14 cellular contexts compared by ENCODE assay signal in genomic region chr19:12689012-12689411, GRCh38. TPM values are rescaled to one million over a fixed set of nuclear protein-coding genes. Genes with fewer than 3 reads are reported as not detected.
DNase-seq lines count a peak whose midpoint lies in the region; ATAC-seq and TF ChIP-seq lines count a peak whose summit lies in the region.
"Had no signal": no experiment of that assay in that cellular context is flagged by ENCODE, and none has a peak within 500 bp of the region (broad histone marks: within the 10 kb centered on the region; RNA-seq: fewer than 3 reads in every experiment).

No MANE protein-coding gene starts in this region.

- H3K9me3 Mint-ChIP-seq in chondrocyte (ENCODE audit: low read depth): no peaks in the 10 kb centered on the region
- H3K9me3 Mint-ChIP-seq: CD4-positive, alpha-beta memory T cell had no signal

- H3K9me3 ChIP-seq in BLaER1 treated with 17β-estradiol and CSF1 and Interleukin-3, amounts not matched to agents 10 nM and 100 nM (replicated peaks in 1 of 11): no peaks in the 10 kb centered on the region
- no peaks in the 10 kb centered on the region for H3K9me3 ChIP-seq in spleen

- peak overlapping the region in 7 of 10 experiments; percentile 51 to 67 (median 54); a peak in 13 of 20 replicates for H3K4me3 ChIP-seq in BLaER1 treated with 17β-estradiol and CSF1 and Interleukin-3, amounts not matched to agents 10 nM and 100 nM
- H3K4me3 ChIP-seq in spleen: no peak overlapping the region
- H3K4me3 ChIP-seq: K562 had no signal

- POLR2A ChIA-PET in GM10248 (lab: Yijun Ruan, JAX): no interaction called here

- H3K36me3 ChIP-seq in BLaER1 treated with 17β-estradiol and CSF1 and Interleukin-3, amounts not matched to agents 10 nM and 100 nM: peaks cover 0 to 23% (median 6%) of the 10 kb centered on the region in 11 experiments; a peak in 11 of 22 replicates
- H3K36me3 ChIP-seq in spleen: peaks cover 0 to 6% (median 0%) of the 10 kb centered on the region in 6 donors

- intact Hi-C loops in spleen (cut with DNase I; ENCODE audit: low total_unique reads): no loop called here

- H3K4me1 ChIP-seq in BLaER1 treated with 17β-estradiol and CSF1 and Interleukin-3, amounts not matched to agents 10 nM and 100 nM: peaks cover 25 to 61% (median 49%) of the 10 kb centered on the region in 10 experiments
- H3K4me1 ChIP-seq in spleen: no peaks in the 10 kb centered on the region

- H4K20me1 ChIP-seq in BLaER1 treated with 17β-estradiol and CSF1 and Interleukin-3, amounts not matched to agents 10 nM and 100 nM: peaks cover 0 to 15% (median 0%) of the 10 kb centered on the region in 11 experiments; a peak in 1 of 22 replicates

- H3K9ac ChIP-seq in BLaER1 treated with 17β-estradiol and CSF1 and Interleukin-3, amounts not matched to agents 10 nM and 100 nM: peak overlapping the region in 9 of 11 experiments; percentile 42 to 79 (median 76); a peak in 18 of 22 replicates

- WGBS in spleen, 5 donors: 66 to 93% (median 82%) methylated on average over 11 to 12 of the region's 12 CpGs

- ATAC-seq in GM19351 (IDR thresholded peaks at IDR 0.05; ENCODE audit: unreplicated experiment): no peak
- ATAC-seq: K562 had no signal

- TF ChIP-seq POLR2A in spleen (IDR thresholded peaks at IDR 0.05): no peak

- no peaks in the 10 kb centered on the region for H3K4me1 Mint-ChIP-seq in chondrocyte (ENCODE audit: low read depth)

- CTCF ChIA-PET in GM10248 (lab: Yijun Ruan, JAX): interaction anchor here (0.9 kb wide), 1 partner anchor 12 kb away, joined by 6 read pairs; no protein-coding TSS in a partner anchor

- peak overlapping the region; percentile 62 to 99 (median 94) for H3K4me2 ChIP-seq in BLaER1 treated with 17β-estradiol and CSF1 and Interleukin-3, amounts not matched to agents 10 nM and 100 nM

- no peaks in the 10 kb centered on the region for H3K27me3 Mint-ChIP-seq in chondrocyte (ENCODE audit: low read depth)
- H3K27me3 Mint-ChIP-seq: CD4-positive, alpha-beta memory T cell had no signal

- no peak overlapping the region for H3K4me3 Mint-ChIP-seq in chondrocyte (ENCODE audit: unreplicated experiment)
- H3K4me3 Mint-ChIP-seq: CD4-positive, alpha-beta memory T cell had no signal

- peak; percentile 91 for DNase-seq in chondrocyte (ENCODE audit: low spot score)
- DNase-seq in spleen: peak; percentile 62
- DNase-seq in GM10248 (ENCODE audit: extremely low spot score): no peak
- DNase-seq in iPS-NIHi11 (ENCODE audit: low spot score): no peak
- DNase-seq: 8988T; ACHN; CD4-positive, alpha-beta memory T cell; DMS79 had no signal

- H3K36me3 Mint-ChIP-seq in chondrocyte (ENCODE audit: low read depth): no peaks in the 10 kb centered on the region

- peak overlapping the region in 9 of 11 experiments; percentile 23 to 83 (median 74); a peak in 18 of 22 replicates for H3K27ac ChIP-seq in BLaER1 treated with 17β-estradiol and CSF1 and Interleukin-3, amounts not matched to agents 10 nM and 100 nM
- no peak overlapping the region for H3K27ac ChIP-seq in spleen
- H3K27ac ChIP-seq: C4-2B, HL-60 had no signal

- H3K27ac Mint-ChIP-seq in chondrocyte (ENCODE audit: unreplicated experiment): no peak overlapping the region
- H3K27ac Mint-ChIP-seq: CD4-positive, alpha-beta memory T cell had no signal

- TF ChIP-seq CTCF in chondrocyte (IDR thresholded peaks at IDR 0.05) (no peak), spleen (IDR thresholded peaks at IDR 0.05 in 8 of 11, conservative IDR thresholded peaks at IDR 0.05 in 3 of 11) (no peak), GM10248 (IDR thresholded peaks at IDR 0.05; ENCODE audit: control extremely low read depth, extremely low read depth, low read depth, missing control alignments) (no peak)

- H3K27me3 ChIP-seq in BLaER1 treated with 17β-estradiol and CSF1 and Interleukin-3, amounts not matched to agents 10 nM and 100 nM: no peaks in the 10 kb centered on the region
- no peaks in the 10 kb centered on the region for H3K27me3 ChIP-seq in spleen (replicated peaks in 1 of 7)

RNA-seq across cellular contexts. Expression of gene GNG14, which starts 1.2 kb away (rescaled TPM):
- not detected in 3 replicates for total RNA-seq in chondrocyte
- not detected for total RNA-seq in spleen
- polyA plus RNA-seq in spleen: not detected
- total RNA-seq: CD4-positive, alpha-beta memory T cell; G401; K562 had no signal
- polyA plus RNA-seq: CD4-positive, alpha-beta memory T cell; K562 had no signal

RNA-seq across cellular contexts. Expression of gene DHPS, which starts 7.3 kb away (rescaled TPM):
- total RNA-seq in chondrocyte (37.8 to 48.8 TPM (median 47.5 TPM) in 3 replicates), spleen (100 to 1,000 TPM in 3 of 7 donors, 10 to 100 TPM in 4; 86.8 to 158 (median 96.0) TPM)
- polyA plus RNA-seq in spleen: 10 to 100 TPM; 55.1 to 76.6 (median 59.3) TPM

RNA-seq across cellular contexts. Expression of gene FBXW9, which starts 7.4 kb away (rescaled TPM):
- total RNA-seq in chondrocyte (5.0 to 11.7 TPM (median 5.2 TPM) in 3 replicates), spleen (1 to 10 TPM; 1.7 to 5.3 (median 3.8) TPM)
- polyA plus RNA-seq in spleen: 1 to 10 TPM; 4.8 to 7.4 (median 5.2) TPM

RNA-seq across cellular contexts. Expression of gene WDR83, which starts 22.4 kb away (rescaled TPM):
- total RNA-seq in chondrocyte (9.6 to 13.5 TPM (median 12.7 TPM) in 3 replicates), spleen (10 to 100 TPM in 6 of 7 donors, 1 to 10 TPM in 1; 6.4 to 15.7 (median 12.9) TPM)
- 10 to 100 TPM; 17.0 to 19.5 (median 19.0) TPM for polyA plus RNA-seq in spleen

RNA-seq across cellular contexts. Expression of gene MAN2B1, which starts 22.5 kb away (rescaled TPM):
- total RNA-seq in chondrocyte: 86.6 to 104 TPM (median 99.5 TPM) in 3 replicates
- 100 to 1,000 TPM; 145 to 288 (median 218) TPM for total RNA-seq in spleen
- polyA plus RNA-seq in spleen: 100 to 1,000 TPM in 1 of 3 donors, 10 to 100 TPM in 2; 50.6 to 122 (median 83.3) TPM

Comparison
In these comparisons a context has a peak if more than half of its experiments do, and no peak if none do; other contexts are left out.
1. H3K27ac ChIP-seq: peak in BLaER1 treated with 17β-estradiol and CSF1 and Interleukin-3, amounts not matched to agents 10 nM and 100 nM (9 of 11); none in spleen (0 of 8).
2. H3K4me3 ChIP-seq: peak in BLaER1 treated with 17β-estradiol and CSF1 and Interleukin-3, amounts not matched to agents 10 nM and 100 nM (7 of 10); none in spleen (0 of 8).
3. DNase-seq: peak in chondrocyte (single experiment) and spleen (single experiment); none in GM10248 (single experiment) and iPS-NIHi11 (single experiment).